In the genomic region with DNA sequence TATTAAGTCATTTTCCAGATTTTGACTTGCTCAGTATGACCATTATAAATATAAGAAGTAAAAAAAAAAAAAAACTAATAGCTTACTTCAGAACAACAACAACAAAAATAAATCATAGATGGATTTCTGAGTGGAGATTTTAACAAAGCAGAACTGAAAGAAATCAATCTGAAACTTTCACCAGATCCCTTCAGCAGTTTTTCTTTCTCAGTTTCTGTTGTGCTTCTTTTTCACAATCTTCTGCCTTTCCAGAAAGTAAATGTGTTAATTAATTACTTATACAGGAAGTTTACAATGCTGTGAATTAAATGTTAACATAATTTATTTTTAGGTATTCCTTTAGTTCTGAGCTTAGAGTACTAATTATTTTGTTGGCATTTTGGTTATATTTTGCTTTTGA, we compare ENCODE assay signal across 19 cellular contexts.
DNase-seq lines count a peak whose midpoint lies in the region; ATAC-seq, FAIRE-seq and TF ChIP-seq lines count a peak whose summit lies in the region.
"Had no signal": no experiment of that assay in that cellular context is flagged by ENCODE, and none has a peak within 500 bp of the region (broad histone marks: within the 10 kb centered on the region; RNA-seq: fewer than 3 reads in every experiment).

No MANE protein-coding gene starts in this region.

- H3K27ac Mint-ChIP-seq in activated CD8-positive, alpha-beta T cell treated with anti-CD3 and anti-CD28 coated beads for 36 hours: no peak overlapping the region
- H3K27ac Mint-ChIP-seq: CD4-positive, CD25-positive, alpha-beta regulatory T cell had no signal

- no peak for DNase-seq in GM12891 (ENCODE audit: insufficient read length, low spot score)
- no peak for DNase-seq in HPDE6-E6E7 (ENCODE audit: extremely low spot score)
- DNase-seq in AG20443 (ENCODE audit: low spot score): no peak
- DNase-seq in activated CD8-positive, alpha-beta T cell treated with anti-CD3 and anti-CD28 coated beads for 36 hours: no peak
- no peak for DNase-seq in stimulated activated CD8-positive, alpha-beta memory T cell treated with anti-CD3 and anti-CD28 coated beads, Interleukin-4, amount 100 ng/mL, for 48 hours
- DNase-seq: CD4-positive, CD25-positive, alpha-beta regulatory T cell; colonic mucosa; heart left ventricle; islet precursor cell; KG1; NCI-H1436 treated with DMSO at 0.1 percent for 48 hours; NCI-H510A; OCI-M1; stimulated activated CD4-positive, alpha-beta T cell treated with anti-CD3 and anti-CD28 coated beads, Interleukin-1b, Interleukin-23, amount 100 ng/mL, for 48 hours had no signal

- no peaks in the 10 kb centered on the region for H3K4me1 Mint-ChIP-seq in activated CD8-positive, alpha-beta T cell treated with anti-CD3 and anti-CD28 coated beads for 36 hours (ENCODE audit: low read depth)
- H3K4me1 Mint-ChIP-seq: CD4-positive, CD25-positive, alpha-beta regulatory T cell had no signal

- peak; percentile 93 for ATAC-seq in GM19452 (IDR thresholded peaks at IDR 0.05; ENCODE audit: unreplicated experiment)
- peak; percentile 52 for ATAC-seq in HG02623 (IDR thresholded peaks at IDR 0.05; ENCODE audit: unreplicated experiment)
- ATAC-seq in HG03354 (IDR thresholded peaks at IDR 0.05; ENCODE audit: poor library complexity, severe bottlenecking, unreplicated experiment): peak; percentile 98
- no peak for ATAC-seq in activated CD8-positive, alpha-beta T cell treated with anti-CD3 and anti-CD28 coated beads for 36 hours
- ATAC-seq: esophagus mucosa, heart left ventricle had no signal

- POLR2A ChIA-PET in activated CD8-positive, alpha-beta T cell treated with anti-CD3 and anti-CD28 coated beads for 36 hours (lab: Charles Lee): no interaction called here

- no peaks in the 10 kb centered on the region for H3K9me3 Mint-ChIP-seq in activated CD8-positive, alpha-beta T cell treated with anti-CD3 and anti-CD28 coated beads for 36 hours

- H3K4me3 Mint-ChIP-seq in activated CD8-positive, alpha-beta T cell treated with anti-CD3 and anti-CD28 coated beads for 36 hours: no peak overlapping the region
- H3K4me3 Mint-ChIP-seq: CD4-positive, CD25-positive, alpha-beta regulatory T cell had no signal

- no peaks in the 10 kb centered on the region for H3K27me3 Mint-ChIP-seq in activated CD8-positive, alpha-beta T cell treated with anti-CD3 and anti-CD28 coated beads for 36 hours
- H3K27me3 Mint-ChIP-seq: CD4-positive, CD25-positive, alpha-beta regulatory T cell had no signal

- no peak for TF ChIP-seq CTCF in activated CD8-positive, alpha-beta T cell treated with anti-CD3 and anti-CD28 coated beads for 36 hours (IDR thresholded peaks at IDR 0.05)

- no peak for FAIRE-seq in GM12891 (lab: Jason Lieb, UNC)
- FAIRE-seq: H54 had no signal

- TF ChIP-seq POLR2A in GM12891 (IDR thresholded peaks at IDR 0.05; ENCODE audit: low read depth, low read length): no peak

- H3K36me3 Mint-ChIP-seq in activated CD8-positive, alpha-beta T cell treated with anti-CD3 and anti-CD28 coated beads for 36 hours (ENCODE audit: low read depth): no peaks in the 10 kb centered on the region
- H3K36me3 Mint-ChIP-seq: CD4-positive, CD25-positive, alpha-beta regulatory T cell had no signal

- intact Hi-C loops in activated CD8-positive, alpha-beta T cell treated with anti-CD3 and anti-CD28 coated beads for 36 hours (cut with micrococcal nuclease): no loop called here

- CTCF ChIA-PET in activated CD8-positive, alpha-beta T cell treated with anti-CD3 and anti-CD28 coated beads for 36 hours (lab: Charles Lee): no interaction called here

TF ChIP-seq in GM12891, 5 proteins besides CTCF, POLR2A, EP300 and RAD21:
- TF ChIP-seq SPI1 (IDR thresholded peaks at IDR 0.05; ENCODE audit: low read depth, low read length) (peak; percentile 56; the same call in 1 of the 2 replicates), TAF1 (IDR thresholded peaks at IDR 0.05; ENCODE audit: low read depth, low read length) (no peak), POU2F2 (IDR thresholded peaks at IDR 0.05; ENCODE audit: low read depth, low read length) (no peak), POLR2AphosphoS5 (IDR thresholded peaks at IDR 0.05; ENCODE audit: low read depth, low read length) (no peak), PAX5 (IDR thresholded peaks at IDR 0.05; ENCODE audit: insufficient read depth, low read length, severe bottlenecking) (no peak)
